In the genomic region with DNA sequence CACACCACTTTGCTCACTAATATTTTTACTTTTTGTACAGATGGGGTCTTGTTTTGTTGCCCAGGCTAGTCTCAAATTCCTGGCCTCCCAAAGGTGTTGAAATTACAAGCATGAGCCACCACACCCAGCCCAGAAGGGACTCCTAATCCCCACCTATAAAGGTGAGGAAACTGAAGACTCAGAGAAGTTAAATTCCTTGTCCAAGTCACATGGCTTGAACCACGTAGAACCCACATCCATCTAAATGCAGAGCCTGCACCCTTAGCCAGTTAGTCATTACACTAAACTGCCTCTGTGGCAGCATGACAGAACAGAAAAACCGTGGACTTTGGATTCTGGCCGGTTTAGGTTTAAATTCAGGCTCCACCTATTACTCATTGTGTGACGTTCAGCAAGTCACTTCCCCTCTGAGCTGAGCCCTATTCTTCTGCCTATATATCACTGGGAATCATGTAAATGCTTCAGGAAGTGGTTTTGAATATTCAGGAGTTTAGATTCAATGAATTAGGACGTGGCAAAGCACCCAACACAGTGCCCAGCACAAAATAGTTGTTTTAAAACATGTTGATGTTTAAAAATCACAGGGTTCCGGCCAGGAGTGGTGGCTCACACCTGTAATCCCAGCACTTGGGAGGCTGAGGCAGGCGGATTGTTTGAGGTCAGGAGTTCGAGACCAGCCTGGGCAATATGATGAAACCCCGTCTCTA, we compare ENCODE assay signal across 8 cellular contexts. TPM values are rescaled to one million over a fixed set of nuclear protein-coding genes. Genes with fewer than 3 reads are reported as not detected.
A peak's percentile ranks its signal among the peaks of the same experiment; 100 is the strongest.
DNase-seq lines count a peak whose midpoint lies in the region; ATAC-seq and TF ChIP-seq lines count a peak whose summit lies in the region.

No MANE protein-coding gene starts in this region.

- no peaks in the 10 kb centered on the region for H3K27me3 Mint-ChIP-seq in CD8-positive, alpha-beta T cell (ENCODE audit: low read depth)
- peaks cover 7% of the 10 kb centered on the region for H3K27me3 Mint-ChIP-seq in activated T-helper 1 cell treated with anti-CD3 and anti-CD28 coated beads, Interleukin-12 subunit alpha, Interleukin-12 subunit beta, Interleukin-2, Interleukin-4 antibody, amounts not matched to agents 30 ng/mL and 10 ng/mL and 1 ng/mL, durations not matched to agents 14 hours and 24 hours and 36 hours (ENCODE audit: insufficient read depth)
- H3K27me3 Mint-ChIP-seq in natural killer cell treated with Interleukin-12 subunit alpha and Interleukin-12 subunit beta and Interleukin-15 and Interleukin-18, amount 100 ng/mL, for 72 hours: peaks cover 0 to 2% of the 10 kb centered on the region in 2 donors

- DNase-seq in CD8-positive, alpha-beta T cell: no peak
- DNase-seq in HT1080 (ENCODE audit: low read depth) (peak; percentile 97), kidney epithelial cell (ENCODE audit: low read depth) (peak; percentile 89), vagina (ENCODE audit: extremely low spot score in 2 of 2) (no peak), DMS153 treated with DMSO at 0.1 percent for 48 hours (lab: John Stamatoyannopoulos, UW; ENCODE audit: unreplicated experiment) (no peak), SHP77 (lab: John Stamatoyannopoulos, UW) (no peak)
- DNase-seq in activated T-helper 1 cell treated with anti-CD3 and anti-CD28 coated beads, Interleukin-12 subunit alpha, Interleukin-12 subunit beta, Interleukin-2, Interleukin-4 antibody, amounts not matched to agents 30 ng/mL and 10 ng/mL and 1 ng/mL, durations not matched to agents 14 hours and 24 hours and 36 hours (ENCODE audit: low spot score): no peak
- no peak for DNase-seq in natural killer cell treated with Interleukin-12 subunit alpha and Interleukin-12 subunit beta and Interleukin-15 and Interleukin-18, amount 100 ng/mL, for 72 hours (ENCODE audit: low spot score)

- no peaks in the 10 kb centered on the region for H3K9me3 ChIP-seq in CD8-positive, alpha-beta T cell (ENCODE audit: low read length)
- no peaks in the 10 kb centered on the region for H3K9me3 ChIP-seq in vagina

- H3K4me3 ChIP-seq in CD8-positive, alpha-beta T cell (ENCODE audit: low read depth, low read length): no peak overlapping the region
- H3K4me3 ChIP-seq in kidney epithelial cell (ENCODE audit: low read depth, low read length) (no peak overlapping the region), vagina (no peak overlapping the region)

- POLR2A ChIA-PET in CD8-positive, alpha-beta T cell (lab: Charles Lee): no interaction called here

- no peaks in the 10 kb centered on the region for H3K27me3 ChIP-seq in CD8-positive, alpha-beta T cell (ENCODE audit: insufficient read depth, low read length)
- H3K27me3 ChIP-seq in kidney epithelial cell (ENCODE audit: control insufficient read depth, insufficient read depth, low read length) (no peaks in the 10 kb centered on the region), vagina (no peaks in the 10 kb centered on the region)

- TF ChIP-seq POLR2A in vagina (IDR thresholded peaks at IDR 0.05): no peak

- no peaks in the 10 kb centered on the region for H3K36me3 ChIP-seq in CD8-positive, alpha-beta T cell (ENCODE audit: insufficient read depth, low read length)
- H3K36me3 ChIP-seq in kidney epithelial cell (ENCODE audit: control insufficient read depth, insufficient read depth, low read length) (no peaks in the 10 kb centered on the region), vagina (no peaks in the 10 kb centered on the region)

- no peak overlapping the region for H3K27ac ChIP-seq in CD8-positive, alpha-beta T cell (ENCODE audit: low read depth, low read length)
- H3K27ac ChIP-seq in vagina: peak overlapping the region; percentile 53

- no peak for ATAC-seq in CD8-positive, alpha-beta T cell
- no peak for ATAC-seq in natural killer cell treated with Interleukin-12 subunit alpha and Interleukin-12 subunit beta and Interleukin-15 and Interleukin-18, amount 100 ng/mL, for 72 hours

- H3K4me1 Mint-ChIP-seq in CD8-positive, alpha-beta T cell (ENCODE audit: low read depth): peaks cover 19% of the 10 kb centered on the region
- peaks cover 28% of the 10 kb centered on the region for H3K4me1 Mint-ChIP-seq in activated T-helper 1 cell treated with anti-CD3 and anti-CD28 coated beads, Interleukin-12 subunit alpha, Interleukin-12 subunit beta, Interleukin-2, Interleukin-4 antibody, amounts not matched to agents 30 ng/mL and 10 ng/mL and 1 ng/mL, durations not matched to agents 14 hours and 24 hours and 36 hours (ENCODE audit: low read depth)
- peaks cover 19 to 26% of the 10 kb centered on the region in 2 donors for H3K4me1 Mint-ChIP-seq in natural killer cell treated with Interleukin-12 subunit alpha and Interleukin-12 subunit beta and Interleukin-15 and Interleukin-18, amount 100 ng/mL, for 72 hours (ENCODE audit: low read depth in 2 of 2)

- intact Hi-C loops in CD8-positive, alpha-beta T cell (cut with DNase I, micrococcal nuclease): loop anchor here (5.0 to 10.0 kb wide), 8 partner anchors 68 to 1263 kb away; partner anchors contain the start of genes ALKBH2 (in 1 of the 2), ANKRD13A (in 1 of the 2), GIT2 (in 1 of the 2) and PWP1 (in 1 of the 2)
- intact Hi-C loops in activated T-helper 1 cell treated with anti-CD3 and anti-CD28 coated beads, Interleukin-12 subunit alpha, Interleukin-12 subunit beta, Interleukin-2, Interleukin-4 antibody, amounts not matched to agents 30 ng/mL and 10 ng/mL and 1 ng/mL, durations not matched to agents 14 hours and 24 hours and 36 hours (cut with micrococcal nuclease): loop anchor here (5.0 kb wide), 2 partner anchors 117 to 218 kb away; no protein-coding TSS in a partner anchor
- intact Hi-C loops in vagina (cut with DNase I): loop anchor here (5.0 kb wide), 2 partner anchors 48 to 72 kb away; no protein-coding TSS in a partner anchor

- no peaks in the 10 kb centered on the region for H3K9me3 Mint-ChIP-seq in CD8-positive, alpha-beta T cell
- H3K9me3 Mint-ChIP-seq in activated T-helper 1 cell treated with anti-CD3 and anti-CD28 coated beads, Interleukin-12 subunit alpha, Interleukin-12 subunit beta, Interleukin-2, Interleukin-4 antibody, amounts not matched to agents 30 ng/mL and 10 ng/mL and 1 ng/mL, durations not matched to agents 14 hours and 24 hours and 36 hours: peaks cover 3% of the 10 kb centered on the region
- H3K9me3 Mint-ChIP-seq in natural killer cell treated with Interleukin-12 subunit alpha and Interleukin-12 subunit beta and Interleukin-15 and Interleukin-18, amount 100 ng/mL, for 72 hours: no peaks in the 10 kb centered on the region

- CTCF ChIA-PET in CD8-positive, alpha-beta T cell (lab: Charles Lee): interaction anchor here (1.0 to 1.1 kb wide), 2 partner anchors 13 to 68 kb away, joined by 3 to 4 read pairs; no protein-coding TSS in a partner anchor

- H3K4me1 ChIP-seq in CD8-positive, alpha-beta T cell (ENCODE audit: insufficient read depth, low read length): peaks cover 7% of the 10 kb centered on the region
- H3K4me1 ChIP-seq in vagina: peaks cover 15% of the 10 kb centered on the region

- peak overlapping the region; percentile 38 for H3K27ac Mint-ChIP-seq in CD8-positive, alpha-beta T cell
- peak overlapping the region; percentile 37 for H3K27ac Mint-ChIP-seq in activated T-helper 1 cell treated with anti-CD3 and anti-CD28 coated beads, Interleukin-12 subunit alpha, Interleukin-12 subunit beta, Interleukin-2, Interleukin-4 antibody, amounts not matched to agents 30 ng/mL and 10 ng/mL and 1 ng/mL, durations not matched to agents 14 hours and 24 hours and 36 hours
- H3K27ac Mint-ChIP-seq in natural killer cell treated with Interleukin-12 subunit alpha and Interleukin-12 subunit beta and Interleukin-15 and Interleukin-18, amount 100 ng/mL, for 72 hours: no peak overlapping the region

- H3K4me3 Mint-ChIP-seq in CD8-positive, alpha-beta T cell: no peak overlapping the region
- no peak overlapping the region for H3K4me3 Mint-ChIP-seq in activated T-helper 1 cell treated with anti-CD3 and anti-CD28 coated beads, Interleukin-12 subunit alpha, Interleukin-12 subunit beta, Interleukin-2, Interleukin-4 antibody, amounts not matched to agents 30 ng/mL and 10 ng/mL and 1 ng/mL, durations not matched to agents 14 hours and 24 hours and 36 hours
- no peak overlapping the region for H3K4me3 Mint-ChIP-seq in natural killer cell treated with Interleukin-12 subunit alpha and Interleukin-12 subunit beta and Interleukin-15 and Interleukin-18, amount 100 ng/mL, for 72 hours

- H3K36me3 Mint-ChIP-seq in CD8-positive, alpha-beta T cell: no peaks in the 10 kb centered on the region
- H3K36me3 Mint-ChIP-seq in activated T-helper 1 cell treated with anti-CD3 and anti-CD28 coated beads, Interleukin-12 subunit alpha, Interleukin-12 subunit beta, Interleukin-2, Interleukin-4 antibody, amounts not matched to agents 30 ng/mL and 10 ng/mL and 1 ng/mL, durations not matched to agents 14 hours and 24 hours and 36 hours (ENCODE audit: low read depth): peaks cover 3% of the 10 kb centered on the region
- H3K36me3 Mint-ChIP-seq in natural killer cell treated with Interleukin-12 subunit alpha and Interleukin-12 subunit beta and Interleukin-15 and Interleukin-18, amount 100 ng/mL, for 72 hours: no peaks in the 10 kb centered on the region

- TF ChIP-seq CTCF in CD8-positive, alpha-beta T cell (IDR thresholded peaks at IDR 0.05): no peak
- no peak for TF ChIP-seq CTCF in kidney epithelial cell (IDR thresholded peaks at IDR 0.05; ENCODE audit: insufficient read depth, low read length, poor library complexity, severe bottlenecking)
- TF ChIP-seq CTCF in vagina (IDR thresholded peaks at IDR 0.05): no peak

RNA-seq across cellular contexts. Expression of gene CORO1C, which starts 3.0 kb away (rescaled TPM):
- 10 to 100 TPM; 10.3 to 15.4 TPM for total RNA-seq in CD8-positive, alpha-beta T cell
- 186 and 210 TPM in 2 replicates for total RNA-seq in HT1080 (2014; rRNA removed; shearing (Covaris generic))
- 182 and 192 TPM in 2 replicates for polyA plus RNA-seq in HT1080 (2015; cell fraction: cytosol; rRNA removed)
- polyA plus RNA-seq in HT1080 (2015; cell fraction: nucleus; rRNA removed): 216 and 226 TPM in 2 replicates
- 46.1 and 49.7 TPM in 2 replicates for total RNA-seq in activated T-helper 1 cell treated with anti-CD3 and anti-CD28 coated beads, Interleukin-12 subunit alpha, Interleukin-12 subunit beta, Interleukin-2, Interleukin-4 antibody, amounts not matched to agents 30 ng/mL and 10 ng/mL and 1 ng/mL, durations not matched to agents 14 hours and 24 hours and 36 hours
- total RNA-seq in kidney epithelial cell: 164 TPM in 2 replicates
- total RNA-seq in vagina: 189 TPM
- 10 to 100 TPM; 68.9 to 69.5 TPM for total RNA-seq in natural killer cell treated with Interleukin-12 subunit alpha and Interleukin-12 subunit beta and Interleukin-15 and Interleukin-18, amount 100 ng/mL, for 72 hours

Comparison
In these comparisons a context has a peak if more than half of its experiments do, and no peak if none do; other contexts are left out.
1. DNase-seq: peak in HT1080 (single experiment) and kidney epithelial cell (single experiment); none in CD8-positive, alpha-beta T cell (0 of 7), activated T-helper 1 cell treated with anti-CD3 and anti-CD28 coated beads, Interleukin-12 subunit alpha, Interleukin-12 subunit beta, Interleukin-2, Interleukin-4 antibody, amounts not matched to agents 30 ng/mL and 10 ng/mL and 1 ng/mL, durations not matched to agents 14 hours and 24 hours and 36 hours (single experiment), vagina (0 of 2), natural killer cell treated with Interleukin-12 subunit alpha and Interleukin-12 subunit beta and Interleukin-15 and Interleukin-18, amount 100 ng/mL, for 72 hours (single experiment), DMS153 treated with DMSO at 0.1 percent for 48 hours (single experiment) and SHP77 (0 of 2).
2. H3K27ac Mint-ChIP-seq: peak in CD8-positive, alpha-beta T cell (single experiment) and activated T-helper 1 cell treated with anti-CD3 and anti-CD28 coated beads, Interleukin-12 subunit alpha, Interleukin-12 subunit beta, Interleukin-2, Interleukin-4 antibody, amounts not matched to agents 30 ng/mL and 10 ng/mL and 1 ng/mL, durations not matched to agents 14 hours and 24 hours and 36 hours (single experiment); none in natural killer cell treated with Interleukin-12 subunit alpha and Interleukin-12 subunit beta and Interleukin-15 and Interleukin-18, amount 100 ng/mL, for 72 hours (0 of 2).